Comparison of ENCODE assay signal across 19 cellular contexts in the genomic region with DNA sequence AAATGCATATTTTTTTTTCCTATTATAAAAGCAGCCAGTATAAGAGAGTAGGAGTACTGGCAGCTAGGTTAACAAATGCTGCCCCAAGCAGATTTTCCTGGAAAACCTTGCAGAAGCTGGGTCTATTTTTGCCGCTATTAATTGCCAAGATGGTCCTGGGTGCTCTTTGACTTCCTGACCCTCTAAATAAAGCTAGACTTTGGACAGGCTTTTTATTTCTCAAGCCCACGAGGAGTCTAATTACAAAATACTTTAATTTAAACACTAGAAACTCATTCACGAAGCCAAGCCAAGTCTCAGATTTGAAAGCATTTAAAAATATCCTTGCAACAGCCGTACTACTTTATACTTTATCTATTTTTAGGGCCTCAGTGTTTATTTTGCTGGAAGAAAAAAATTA. TPM values are rescaled to one million over a fixed set of nuclear protein-coding genes. Genes with fewer than 3 reads are reported as not detected.
"Had no signal": no experiment of that assay in that cellular context is flagged by ENCODE, and none has a peak within 500 bp of the region (broad histone marks: within the 10 kb centered on the region; RNA-seq: fewer than 3 reads in every experiment).

No MANE protein-coding gene starts in this region.

- DNase-seq: activated CD4-positive, alpha-beta T cell treated with anti-CD3 and anti-CD28 coated beads, Interleukin-2, amount 50 U/mL, for 4 hours; activated CD4-positive, CD25-positive, alpha-beta regulatory T cell treated with anti-CD3 and anti-CD28 coated beads, Interleukin-2, amount 50 U/mL, for 72 hours; activated naive CD4-positive, alpha-beta T cell treated with anti-CD3 and anti-CD28 coated beads, Interleukin-2, amount 10 ng/mL, durations not matched to agents 7 days and 5 days; adrenal gland; head of caudate nucleus; left colon; nucleus accumbens; sigmoid colon; SK-N-SH; T-helper 1 cell; T1000; upper lobe of right lung had no signal

- H3K36me3 ChIP-seq: adrenal gland, esophagus muscularis mucosa, prostate gland, sigmoid colon, thoracic aorta, upper lobe of right lung had no signal

- H3K4me3 ChIP-seq: adrenal gland, coronary artery, esophagus muscularis mucosa, prostate gland, sigmoid colon, thoracic aorta, upper lobe of right lung had no signal

- H3K27ac ChIP-seq: adrenal gland, coronary artery, esophagus muscularis mucosa, prostate gland, sigmoid colon, thoracic aorta, upper lobe of right lung had no signal

- H3K4me2 ChIP-seq: SK-N-SH had no signal

- H3K9me3 ChIP-seq: adrenal gland, esophagus muscularis mucosa, prostate gland, sigmoid colon, SK-N-SH, thoracic aorta, upper lobe of right lung had no signal

- H3K27me3 ChIP-seq: adrenal gland, esophagus muscularis mucosa, sigmoid colon, upper lobe of right lung had no signal

- ATAC-seq: activated T-helper 17 cell treated with anti-CD3 and anti-CD28 coated beads, Interleukin-2, amount 50 U/mL, for 72 hours; left colon; natural killer cell treated with Interleukin-12 subunit alpha and Interleukin-12 subunit beta and Interleukin-15 and Interleukin-18, amount 100 ng/mL, for 72 hours; stimulated activated effector memory CD8-positive, alpha-beta T cell treated with anti-CD3 and anti-CD28 coated beads, Interleukin-12 subunit alpha, Interleukin-12 subunit beta, amount 100 ng/mL, for 72 hours; upper lobe of right lung had no signal

- H3K9ac ChIP-seq: SK-N-SH had no signal

- H3K4me1 ChIP-seq: adrenal gland, prostate gland had no signal

RNA-seq across cellular contexts. Expression of a gene that starts 45.1 kb away (rescaled TPM):
- total RNA-seq: activated T-helper 17 cell treated with anti-CD3 and anti-CD28 coated beads, Interleukin-2, amount 50 U/mL, for 72 hours; natural killer cell treated with Interleukin-12 subunit alpha and Interleukin-12 subunit beta and Interleukin-15 and Interleukin-18, amount 100 ng/mL, for 72 hours had no signal
